In the genomic region with DNA sequence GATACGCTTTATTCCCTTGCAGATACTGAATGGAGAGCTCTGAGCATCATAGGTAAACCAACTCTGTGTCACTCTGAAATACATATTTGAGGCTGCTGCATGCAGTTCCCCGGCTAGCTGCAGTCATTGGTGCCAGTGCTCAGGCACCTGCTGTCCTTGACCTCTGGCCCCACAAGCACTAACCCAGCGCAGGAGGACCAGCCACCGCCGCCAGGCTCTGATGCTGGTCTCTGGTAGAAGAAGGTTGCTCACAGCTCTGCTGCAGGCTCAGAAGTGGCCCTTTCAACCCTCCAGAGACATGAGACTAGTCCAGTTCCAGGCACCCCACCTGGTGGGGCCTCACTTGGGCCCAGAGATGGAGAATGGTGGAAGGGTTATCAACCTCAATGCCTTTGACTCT, we compare ENCODE assay signal across 31 cellular contexts. TPM values are rescaled to one million over a fixed set of nuclear protein-coding genes. Genes with fewer than 3 reads are reported as not detected.
"Had no signal": no experiment of that assay in that cellular context is flagged by ENCODE, and none has a peak within 500 bp of the region (broad histone marks: within the 10 kb centered on the region; RNA-seq: fewer than 3 reads in every experiment).

No MANE protein-coding gene starts in this region.

- H3K27ac Mint-ChIP-seq: activated B cell treated with CpG ODN at 0.5 μM for 24 hours; activated CD4-positive, alpha-beta memory T cell treated with anti-CD3 and anti-CD28 coated beads, Interleukin-2, amount 10 ng/mL, durations not matched to agents 7 days and 5 days; activated CD8-positive, alpha-beta memory T cell treated with anti-CD3 and anti-CD28 coated beads, Interleukin-2, amount 10 ng/mL, durations not matched to agents 7 days and 5 days; activated naive CD4-positive, alpha-beta T cell treated with anti-CD3 and anti-CD28 coated beads, Interleukin-2, amount 10 ng/mL, durations not matched to agents 7 days and 5 days; activated naive CD8-positive, alpha-beta T cell; activated naive CD8-positive, alpha-beta T cell treated with anti-CD3 and anti-CD28 coated beads, Interleukin-2, amount 50 U/mL, for 24 hours; IgD-negative memory B cell had no signal

- H3K4me3 Mint-ChIP-seq: activated B cell treated with CpG ODN at 0.5 μM for 24 hours; activated CD4-positive, alpha-beta memory T cell treated with anti-CD3 and anti-CD28 coated beads, Interleukin-2, amount 10 ng/mL, durations not matched to agents 7 days and 5 days; activated CD8-positive, alpha-beta memory T cell treated with anti-CD3 and anti-CD28 coated beads, Interleukin-2, amount 10 ng/mL, durations not matched to agents 7 days and 5 days; activated naive CD4-positive, alpha-beta T cell treated with anti-CD3 and anti-CD28 coated beads, Interleukin-2, amount 10 ng/mL, durations not matched to agents 7 days and 5 days; activated naive CD8-positive, alpha-beta T cell; activated naive CD8-positive, alpha-beta T cell treated with anti-CD3 and anti-CD28 coated beads, Interleukin-2, amount 50 U/mL, for 24 hours; IgD-negative memory B cell had no signal

- H3K4me1 Mint-ChIP-seq: activated B cell treated with CpG ODN at 0.5 μM for 24 hours; activated CD4-positive, alpha-beta memory T cell treated with anti-CD3 and anti-CD28 coated beads, Interleukin-2, amount 10 ng/mL, durations not matched to agents 7 days and 5 days; activated CD8-positive, alpha-beta memory T cell treated with anti-CD3 and anti-CD28 coated beads, Interleukin-2, amount 10 ng/mL, durations not matched to agents 7 days and 5 days; activated naive CD4-positive, alpha-beta T cell treated with anti-CD3 and anti-CD28 coated beads, Interleukin-2, amount 10 ng/mL, durations not matched to agents 7 days and 5 days; activated naive CD8-positive, alpha-beta T cell treated with anti-CD3 and anti-CD28 coated beads, Interleukin-2, amount 50 U/mL, for 24 hours; IgD-negative memory B cell had no signal

- H3K27ac ChIP-seq: brain microvascular endothelial cell, VCaP had no signal

- ATAC-seq: activated CD8-positive, alpha-beta memory T cell treated with anti-CD3 and anti-CD28 coated beads, Interleukin-2, amount 10 ng/mL, durations not matched to agents 7 days and 5 days; activated naive CD8-positive, alpha-beta T cell treated with anti-CD3 and anti-CD28 coated beads, Interleukin-2, amount 50 U/mL, for 24 hours had no signal

- DNase-seq: activated B cell treated with CpG ODN at 0.5 μM for 24 hours; activated CD4-positive, alpha-beta memory T cell treated with anti-CD3 and anti-CD28 coated beads, Interleukin-2, amount 10 ng/mL, durations not matched to agents 7 days and 5 days; activated CD4-positive, alpha-beta T cell treated with anti-CD3 and anti-CD28 coated beads for 4 hours; activated CD4-positive, CD25-positive, alpha-beta regulatory T cell treated with anti-CD3 and anti-CD28 coated beads, Interleukin-2, amount 50 U/mL, for 72 hours; activated CD8-positive, alpha-beta memory T cell treated with anti-CD3 and anti-CD28 coated beads for 24 hours; activated CD8-positive, alpha-beta memory T cell treated with anti-CD3 and anti-CD28 coated beads, Interleukin-2, amount 10 ng/mL, durations not matched to agents 7 days and 5 days; activated CD8-positive, alpha-beta memory T cell treated with anti-CD3 and anti-CD28 coated beads, Interleukin-2, amount 50 U/mL, for 48 hours; activated effector memory CD4-positive, alpha-beta T cell treated with Interleukin-2 at 50 U/mL for 16 hours; activated naive CD4-positive, alpha-beta T cell treated with anti-CD3 and anti-CD28 coated beads, Interleukin-2, amount 10 ng/mL, durations not matched to agents 7 days and 5 days; activated naive CD8-positive, alpha-beta T cell treated with anti-CD3 and anti-CD28 coated beads, Interleukin-2, amount 50 U/mL, for 24 hours; activated T-cell treated with anti-CD3 and anti-CD28 coated beads, Interleukin-2, amount 50 U/mL, for 48 hours; anterior cingulate cortex; brain microvascular endothelial cell; central memory CD4-positive, alpha-beta T cell; Karpas-422; KBM-7; NCI-H187 treated with DMSO at 0.1 percent for 48 hours; NCI-H2081 treated with DMSO at 0.1 percent for 48 hours; NCI-H2171 treated with DMSO at 0.1 percent for 48 hours; NCI-H446; NCI-H510A treated with DMSO at 0.1 percent for 48 hours; NCI-H526 treated with DMSO at 0.1 percent for 48 hours; OCI-M1; Right ventricle myocardium superior; SW 1271; T-helper 1 cell; T-helper 2 cell; T-helper 9 cell had no signal

- H3K27me3 ChIP-seq: brain microvascular endothelial cell had no signal

- H3K36me3 ChIP-seq: brain microvascular endothelial cell had no signal

- H3K9me3 Mint-ChIP-seq: activated B cell treated with CpG ODN at 0.5 μM for 24 hours; activated CD4-positive, alpha-beta memory T cell treated with anti-CD3 and anti-CD28 coated beads, Interleukin-2, amount 10 ng/mL, durations not matched to agents 7 days and 5 days; activated naive CD4-positive, alpha-beta T cell treated with anti-CD3 and anti-CD28 coated beads, Interleukin-2, amount 10 ng/mL, durations not matched to agents 7 days and 5 days; activated naive CD8-positive, alpha-beta T cell treated with anti-CD3 and anti-CD28 coated beads, Interleukin-2, amount 50 U/mL, for 24 hours had no signal

- H3K27me3 Mint-ChIP-seq: activated B cell treated with CpG ODN at 0.5 μM for 24 hours; activated CD8-positive, alpha-beta memory T cell treated with anti-CD3 and anti-CD28 coated beads, Interleukin-2, amount 10 ng/mL, durations not matched to agents 7 days and 5 days; activated naive CD4-positive, alpha-beta T cell treated with anti-CD3 and anti-CD28 coated beads, Interleukin-2, amount 10 ng/mL, durations not matched to agents 7 days and 5 days; IgD-negative memory B cell had no signal

RNA-seq across cellular contexts. Expression of a gene that starts 34.5 kb away (rescaled TPM):
- total RNA-seq: activated B cell treated with CpG ODN at 0.5 μM for 24 hours; activated CD4-positive, alpha-beta memory T cell treated with anti-CD3 and anti-CD28 coated beads, Interleukin-2, amount 10 ng/mL, durations not matched to agents 7 days and 5 days; activated CD8-positive, alpha-beta memory T cell treated with anti-CD3 and anti-CD28 coated beads, Interleukin-2, amount 10 ng/mL, durations not matched to agents 7 days and 5 days had no signal
